Comparison of ENCODE assay signal across 8 cellular contexts in genomic region chr6:136251394-136251793, GRCh38. TPM values are rescaled to one million over a fixed set of nuclear protein-coding genes. Genes with fewer than 3 reads are reported as not detected.
A peak's percentile ranks its signal among the peaks of the same experiment; 100 is the strongest.
DNase-seq lines count a peak whose midpoint lies in the region; ATAC-seq, FAIRE-seq and TF ChIP-seq lines count a peak whose summit lies in the region.

No MANE protein-coding gene starts in this region.

- peaks cover 0 to 6% of the 10 kb centered on the region in 2 experiments; a peak in 2 of 4 replicates for H3K79me2 ChIP-seq in H1 (ENCODE audit: control insufficient read depth in 1 of 2, insufficient read depth in 2 of 2, low read length in 2 of 2)

- H3K4me1 Mint-ChIP-seq in activated T-cell treated with anti-CD3 and anti-CD28 coated beads, Interleukin-2, amount 50 U/mL, for 24 hours (ENCODE audit: low read depth): peaks cover 57% of the 10 kb centered on the region

- no peak overlapping the region for H3K4ac ChIP-seq in H1 (replicated peaks; ENCODE audit: insufficient read length, low read depth, low read length)

- H3K27me3 ChIP-seq in H1 (replicated peaks in 1 of 4; ENCODE audit: control insufficient read depth in 3 of 4, extremely low read depth in 1 of 4, insufficient read depth in 3 of 4, low read length in 3 of 4) (no peaks in the 10 kb centered on the region), small intestine (ENCODE audit: control insufficient read depth in 2 of 2, insufficient read depth in 2 of 2, low read length in 2 of 2) (no peaks in the 10 kb centered on the region), suprapubic skin (no peaks in the 10 kb centered on the region)

- POLR2A ChIA-PET in H1 (lab: Charles Lee; ENCODE audit: partially characterized antibody): interaction anchor here (0.9 to 11.1 kb wide), 7 partner anchors 10 to 733 kb away, joined by 3 to 115 read pairs (median 5); partner anchors contain the start of genes BCLAF1 and MAP7

- H2BK15ac ChIP-seq in H1 (ENCODE audit: low read length): no peak overlapping the region

- peak overlapping the region; percentile 86 to 95; a peak in 2 of 4 replicates for H3K4me2 ChIP-seq in H1 (ENCODE audit: insufficient read depth in 1 of 2, low read depth in 2 of 2, low read length in 2 of 2)

- H3K14ac ChIP-seq in H1 (ENCODE audit: insufficient read length): no peak overlapping the region

- no peak overlapping the region for H2BK20ac ChIP-seq in H1 (ENCODE audit: low read length)

- TF ChIP-seq EP300 in H1 (IDR thresholded peaks at IDR 0.05; ENCODE audit: borderline replicate concordance in 1 of 2, low read depth in 2 of 2, low read length in 2 of 2) (no peak), suprapubic skin (IDR thresholded peaks at IDR 0.05) (no peak)

- no peak overlapping the region for H3K9ac ChIP-seq in H1 (replicated peaks in 1 of 4; ENCODE audit: extremely low read depth in 1 of 4, low read depth in 3 of 4, low read length in 3 of 4)

- H3K27ac ChIP-seq in H1 (ENCODE audit: low read depth, low read length): no peak overlapping the region
- no peak overlapping the region for H3K27ac ChIP-seq in small intestine (ENCODE audit: low read depth in 1 of 2, low read length in 1 of 2)
- no peak overlapping the region for H3K27ac ChIP-seq in suprapubic skin

- H3K9me3 Mint-ChIP-seq in activated T-cell treated with anti-CD3 and anti-CD28 coated beads, Interleukin-2, amount 50 U/mL, for 24 hours: no peaks in the 10 kb centered on the region

- no peak overlapping the region for H4K8ac ChIP-seq in H1 (ENCODE audit: extremely low read depth, insufficient read depth, low read length)

- H3K36me3 Mint-ChIP-seq in activated T-cell treated with anti-CD3 and anti-CD28 coated beads, Interleukin-2, amount 50 U/mL, for 24 hours (ENCODE audit: low read depth): peaks cover 58% of the 10 kb centered on the region

- H2AFZ ChIP-seq in H1 (ENCODE audit: low read length): no peak overlapping the region

- no peak for ATAC-seq in HG02678 (IDR thresholded peaks at IDR 0.05; ENCODE audit: unreplicated experiment)

- no peak overlapping the region for H3K23ac ChIP-seq in H1 (ENCODE audit: insufficient read length)

- no peak for TF ChIP-seq CTCF in H1 (IDR thresholded peaks at IDR 0.05; ENCODE audit: control extremely low read depth in 1 of 3, insufficient read depth in 1 of 3, low read depth in 1 of 3, low read length in 3 of 3)
- no peak for TF ChIP-seq CTCF in suprapubic skin (IDR thresholded peaks at IDR 0.05)

- TF ChIP-seq POLR2A in H1 (IDR thresholded peaks at IDR 0.05; ENCODE audit: control extremely low read depth in 1 of 2, low read depth in 2 of 2, low read length in 2 of 2) (no peak), suprapubic skin (IDR thresholded peaks at IDR 0.05) (no peak)

- TF ChIP-seq RAD21 in H1 (IDR thresholded peaks at IDR 0.05 in 1 of 2, conservative IDR thresholded peaks at IDR 0.05 in 1 of 2; ENCODE audit: low read depth in 2 of 2, low read length in 2 of 2): no peak

- H3K27ac Mint-ChIP-seq in activated T-cell treated with anti-CD3 and anti-CD28 coated beads, Interleukin-2, amount 50 U/mL, for 24 hours: peak overlapping the region; percentile 94

- no peaks in the 10 kb centered on the region for H3K27me3 Mint-ChIP-seq in activated T-cell treated with anti-CD3 and anti-CD28 coated beads, Interleukin-2, amount 50 U/mL, for 24 hours

- CTCF ChIA-PET in H1 (lab: Charles Lee; ENCODE audit: partially characterized antibody): interaction anchor here (1.4 to 2.5 kb wide), 3 partner anchors 22 to 299 kb away, joined by 3 to 8 read pairs (median 6); partner anchors contain the start of gene MAP7

- H3K4me3 Mint-ChIP-seq in activated T-cell treated with anti-CD3 and anti-CD28 coated beads, Interleukin-2, amount 50 U/mL, for 24 hours: peak overlapping the region; percentile 97

- H2AK5ac ChIP-seq in H1 (ENCODE audit: low read depth, low read length): no peak overlapping the region

- H3K9me3 ChIP-seq in H1 (ENCODE audit: insufficient read depth in 2 of 2, low read depth in 1 of 2, low read length in 1 of 2) (no peaks in the 10 kb centered on the region), small intestine (ENCODE audit: control insufficient read depth, low read depth) (no peaks in the 10 kb centered on the region), suprapubic skin (no peaks in the 10 kb centered on the region)

- WGBS in H1 (ENCODE audit: extremely low coverage in 1 of 2, insufficient coverage in 1 of 2, insufficient read length in 1 of 2, insufficient replicate concordance in 2 of 2, low coverage in 1 of 2, low lambda C conversion rate in 2 of 2, missing lambda C conversion rate in 1 of 2), 2 experiments: 66% methylated on average over 4 of the region's 4 CpGs; no CpG with 5 or more reads in 1 of the 2 experiments
- WGBS in small intestine, 3 donors: 29 to 37% (median 31%) methylated on average over 4 of the region's 4 CpGs
- WGBS in suprapubic skin: 48% methylated on average over 4 of the region's 4 CpGs

- H4K5ac ChIP-seq in H1 (ENCODE audit: insufficient read length, low read depth, low read length): no peak overlapping the region

- H4K91ac ChIP-seq in H1 (replicated peaks; ENCODE audit: insufficient read length, low read length): no peak overlapping the region

- H3K79me1 ChIP-seq in H1 (ENCODE audit: low read depth, low read length): no peaks in the 10 kb centered on the region

- H3K4me3 ChIP-seq in H1 (ENCODE audit: extremely low read depth in 1 of 4, insufficient read depth in 2 of 4, low read depth in 3 of 4, low read length in 4 of 4) (peak overlapping the region in 2 of 4 experiments; percentile 85 to 97; a peak in 3 of 8 replicates), small intestine (ENCODE audit: low read depth in 1 of 2, low read length in 2 of 2) (no peak overlapping the region), suprapubic skin (no peak overlapping the region)

- no peak for FAIRE-seq in H1 (lab: Jason Lieb, UNC)
- no peak for FAIRE-seq in small intestine (lab: Jason Lieb, UNC)

- DNase-seq in activated T-cell treated with anti-CD3 and anti-CD28 coated beads, Interleukin-2, amount 50 U/mL, for 24 hours: no peak
- DNase-seq in activated T-cell treated with anti-CD3 and anti-CD28 coated beads for 4 hours (no peak), OCI-M1 (lab: John Stamatoyannopoulos, UW) (peak; percentile 77), H1 (ENCODE audit: low read depth in 1 of 2, low spot score in 2 of 2) (no peak), small intestine (peak; percentile 12), suprapubic skin (ENCODE audit: low spot score in 2 of 2) (no peak), DMS153 (lab: John Stamatoyannopoulos, UW) (no peak)

- peaks cover 2% of the 10 kb centered on the region; the same call in 1 of the 2 replicates for H3K23me2 ChIP-seq in H1 (ENCODE audit: low read depth, low read length)

- H3K4me1 ChIP-seq in H1 (replicated peaks in 1 of 4; ENCODE audit: control insufficient read depth in 3 of 4, insufficient read depth in 4 of 4, low read length in 3 of 4): peaks cover 0 to 3% (median 0%) of the 10 kb centered on the region in 4 experiments; a peak in 2 of 7 replicates
- peaks cover 0 to 7% of the 10 kb centered on the region in 2 donors for H3K4me1 ChIP-seq in small intestine (ENCODE audit: control insufficient read depth in 2 of 2, insufficient read depth in 1 of 2, low read depth in 1 of 2, low read length in 1 of 2)
- H3K4me1 ChIP-seq in suprapubic skin: peaks cover 21% of the 10 kb centered on the region

- no peak overlapping the region for H2BK5ac ChIP-seq in H1 (ENCODE audit: low read depth, low read length)

- H4K20me1 ChIP-seq in H1 (replicated peaks in 1 of 2; ENCODE audit: control insufficient read depth in 1 of 2, insufficient read depth in 2 of 2, low read length in 2 of 2): no peaks in the 10 kb centered on the region

- H2BK12ac ChIP-seq in H1 (ENCODE audit: low read depth, low read length): no peak overlapping the region

- no peaks in the 10 kb centered on the region for H3K36me3 ChIP-seq in H1 (ENCODE audit: control insufficient read depth in 2 of 4, insufficient read depth in 4 of 4, low read length in 3 of 4)
- H3K36me3 ChIP-seq in small intestine (ENCODE audit: control insufficient read depth in 2 of 2, insufficient read depth in 2 of 2, low read length in 2 of 2): no peaks in the 10 kb centered on the region
- H3K36me3 ChIP-seq in suprapubic skin: no peaks in the 10 kb centered on the region

- H3K56ac ChIP-seq in H1 (replicated peaks; ENCODE audit: insufficient read length, low read depth, low read length): no peak overlapping the region

- H2BK120ac ChIP-seq in H1 (replicated peaks; ENCODE audit: low read depth, low read length): no peak overlapping the region

- H3K18ac ChIP-seq in H1 (ENCODE audit: extremely low read depth, low read length): no peak overlapping the region

TF ChIP-seq in H1, 55 proteins besides CTCF, POLR2A, EP300 and RAD21 (continues in another document):
- TF ChIP-seq FOSL1 (IDR thresholded peaks at IDR 0.05; ENCODE audit: insufficient read depth, low read depth, low read length) (no peak), ATF3 (IDR thresholded peaks at IDR 0.05; ENCODE audit: insufficient read depth, low read depth, low read length) (no peak)

RNA-seq across cellular contexts. Expression of gene MTFR2, which starts 1.3 kb away (rescaled TPM):
- total RNA-seq in H1 (2021; fragmentation: NEBNext Ultra II Directional; extraction: Animal tissue kit (Norgen Biotek cat#: 25700)): 8.2 and 8.5 TPM in 2 replicates
- polyA plus RNA-seq in H1 (2011; rRNA removed): 10.7 and 11.1 TPM in 2 replicates
- polyA plus RNA-seq in H1 (2011; cell fraction: cytosol; rRNA removed): 12.5 TPM
- 13.7 TPM for polyA plus RNA-seq in H1 (2011; cell fraction: nucleus; rRNA removed)
- polyA plus RNA-seq in H1 (2012, experiment 1 of 2): 8.4 to 10.8 TPM (median 9.0 TPM) in 4 replicates
- polyA plus RNA-seq in H1 (2012, experiment 2 of 2): 3.9 TPM
- polyA plus RNA-seq in H1 (2013, experiment 1 of 2): 12.8 TPM
- 12.1 TPM for polyA plus RNA-seq in H1 (2013, experiment 2 of 2)
- polyA minus RNA-seq in H1 (2011; rRNA and poly(A)+ RNA removed): 8.9 and 11.5 TPM in 2 replicates
- 4.8 TPM for polyA minus RNA-seq in H1 (2011; cell fraction: cytosol; rRNA and poly(A)+ RNA removed)
- 14.3 TPM for polyA minus RNA-seq in H1 (2011; cell fraction: nucleus; rRNA and poly(A)+ RNA removed)
- polyA plus RNA-seq in small intestine: 1 to 10 TPM in 2 of 3 donors, under 1 TPM in 1; 0.54 to 6.5 (median 1.6) TPM
- 1 to 10 TPM; 2.2 to 4.7 (median 2.4) TPM for total RNA-seq in suprapubic skin

RNA-seq across cellular contexts. Expression of gene BCLAF1, which starts 38.3 kb away (rescaled TPM):
- total RNA-seq in H1 (2021; fragmentation: NEBNext Ultra II Directional; extraction: Animal tissue kit (Norgen Biotek cat#: 25700)): 230 and 231 TPM in 2 replicates
- polyA plus RNA-seq in H1 (2011; rRNA removed) (17.4 and 30.5 TPM in 2 replicates), small intestine (10 to 100 TPM; 15.4 to 30.0 (median 16.8) TPM)
- 33.3 TPM for polyA plus RNA-seq in H1 (2011; cell fraction: cytosol; rRNA removed)
- 47.1 TPM for polyA plus RNA-seq in H1 (2011; cell fraction: nucleus; rRNA removed)
- polyA plus RNA-seq in H1 (2012, experiment 1 of 2): 77.4 to 217 TPM (median 108 TPM) in 4 replicates
- polyA plus RNA-seq in H1 (2012, experiment 2 of 2): 3.2 TPM
- 141 TPM for polyA plus RNA-seq in H1 (2013, experiment 1 of 2)
- 136 TPM for polyA plus RNA-seq in H1 (2013, experiment 2 of 2)
- 141 and 194 TPM in 2 replicates for polyA minus RNA-seq in H1 (2011; rRNA and poly(A)+ RNA removed)
- polyA minus RNA-seq in H1 (2011; cell fraction: cytosol; rRNA and poly(A)+ RNA removed): 120 TPM
- polyA minus RNA-seq in H1 (2011; cell fraction: nucleus; rRNA and poly(A)+ RNA removed): 197 TPM
- 100 to 1,000 TPM; 131 to 355 (median 162) TPM for total RNA-seq in suprapubic skin

Comparison
In these comparisons a context has a peak if more than half of its experiments do, and no peak if none do; other contexts are left out.
1. DNase-seq: peak in OCI-M1 (single experiment) and small intestine (single experiment); none in activated T-cell treated with anti-CD3 and anti-CD28 coated beads, Interleukin-2, amount 50 U/mL, for 24 hours (single experiment), activated T-cell treated with anti-CD3 and anti-CD28 coated beads for 4 hours (single experiment), H1 (0 of 2), suprapubic skin (0 of 2) and DMS153 (single experiment).